Comparison of ENCODE assay signal across 1 cellular context in genomic region chr7:604038-604883, GRCh38.
TF ChIP-seq lines count a peak whose summit lies in the region.

No MANE protein-coding gene starts in this region.

TF ChIP-seq in GM12878, 131 proteins besides CTCF, POLR2A, EP300 and RAD21 (continued from another document):
- TF ChIP-seq RUNX3 (IDR thresholded peaks at IDR 0.05; ENCODE audit: low read length), result peak; percentile 59
- no peak for TF ChIP-seq SUPT20H (IDR thresholded peaks at IDR 0.05; ENCODE audit: borderline replicate concordance, control insufficient read depth, low read depth, low read length)
- no peak for TF ChIP-seq TCF7 (IDR thresholded peaks at IDR 0.05; ENCODE audit: borderline replicate concordance)
- TF ChIP-seq EED (IDR thresholded peaks at IDR 0.05; ENCODE audit: low read depth), result peak; percentile 31; the same call in 1 of the 2 replicates
- peak; percentile 94 for TF ChIP-seq RAD51 (IDR thresholded peaks at IDR 0.05)
- peak; percentile 24 for TF ChIP-seq BCL3 (IDR thresholded peaks at IDR 0.05; ENCODE audit: borderline replicate concordance, insufficient read depth, low read depth, low read length, poor library complexity, severe bottlenecking)
- TF ChIP-seq YBX1 (IDR thresholded peaks at IDR 0.05), result no peak
- TF ChIP-seq PAX5 (IDR thresholded peaks at IDR 0.05; ENCODE audit: borderline replicate concordance, low read depth, low read length), result 0 out of 2 replicates have a peak, but pooled peaks have one; percentile 36
- TF ChIP-seq CBFB (IDR thresholded peaks at IDR 0.05; ENCODE audit: low read depth), result peak; percentile 64; the same call in 1 of the 2 replicates
- peak; percentile 56; the same call in 1 of the 2 replicates for TF ChIP-seq ATF7 (IDR thresholded peaks at IDR 0.05; ENCODE audit: low read depth)
- TF ChIP-seq GABPA (IDR thresholded peaks at IDR 0.05; ENCODE audit: low read depth), result peak; percentile 84
- peak; percentile 70 for TF ChIP-seq SP1 (IDR thresholded peaks at IDR 0.05; ENCODE audit: low read depth, low read length)
- TF ChIP-seq MEF2A (IDR thresholded peaks at IDR 0.05; ENCODE audit: insufficient read depth, low read depth, low read length), result peak; percentile 75
- TF ChIP-seq POLR2AphosphoS5 (IDR thresholded peaks at IDR 0.05; ENCODE audit: low read length), result peak; percentile 90
- no peak for TF ChIP-seq KLF5 (IDR thresholded peaks at IDR 0.05; ENCODE audit: partially characterized antibody)
- TF ChIP-seq MLLT1 (IDR thresholded peaks at IDR 0.05), result 0 out of 2 replicates have a peak, but pooled peaks have one; percentile 55
- no peak for TF ChIP-seq STAT3 (IDR thresholded peaks at IDR 0.05; ENCODE audit: low read depth, low read length)
- TF ChIP-seq ZZZ3 (IDR thresholded peaks at IDR 0.05; ENCODE audit: control insufficient read depth, insufficient read length, low read depth), result no peak
- peak; percentile 80; the same call in 1 of the 2 replicates for TF ChIP-seq ATF3 (IDR thresholded peaks at IDR 0.05; ENCODE audit: borderline replicate concordance, extremely low read depth, low read depth, low read length)
- TF ChIP-seq BCL11A (IDR thresholded peaks at IDR 0.05; ENCODE audit: low read depth, low read length), result peak; percentile 7; the same call in 1 of the 2 replicates
- TF ChIP-seq ZNF24 (IDR thresholded peaks at IDR 0.05), result no peak
- peak; percentile 63; the same call in 1 of the 2 replicates for TF ChIP-seq DPF2 (IDR thresholded peaks at IDR 0.05)
- peak; percentile 84 for TF ChIP-seq MXI1 (IDR thresholded peaks at IDR 0.05; ENCODE audit: low read depth, low read length)
- TF ChIP-seq TBL1XR1 (IDR thresholded peaks at IDR 0.05; ENCODE audit: low read depth, low read length), result 0 out of 2 replicates have a peak, but pooled peaks have one; percentile 34
- TF ChIP-seq SRF (IDR thresholded peaks at IDR 0.05; ENCODE audit: low read depth in 2 of 2, low read length in 2 of 2), result 0 out of 4 replicates have a peak, but pooled peaks of 1 of the 2 experiments have one; percentile 6
- TF ChIP-seq JUNB (IDR thresholded peaks at IDR 0.05), result peak; percentile 44; the same call in 1 of the 2 replicates
- TF ChIP-seq HCFC1 (IDR thresholded peaks at IDR 0.05; ENCODE audit: low read length), result peak; percentile 35
- no peak for TF ChIP-seq CEBPB (IDR thresholded peaks at IDR 0.05; ENCODE audit: borderline replicate concordance in 1 of 2, low read depth in 2 of 2, low read length in 2 of 2)
- TF ChIP-seq, protein P1, sequence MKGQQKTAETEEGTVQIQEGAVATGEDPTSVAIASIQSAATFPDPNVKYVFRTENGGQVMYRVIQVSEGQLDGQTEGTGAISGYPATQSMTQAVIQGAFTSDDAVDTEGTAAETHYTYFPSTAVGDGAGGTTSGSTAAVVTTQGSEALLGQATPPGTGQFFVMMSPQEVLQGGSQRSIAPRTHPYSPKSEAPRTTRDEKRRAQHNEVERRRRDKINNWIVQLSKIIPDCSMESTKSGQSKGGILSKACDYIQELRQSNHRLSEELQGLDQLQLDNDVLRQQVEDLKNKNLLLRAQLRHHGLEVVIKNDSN (IDR thresholded peaks at IDR 0.05; ENCODE audit: borderline replicate concordance, extremely low read length, insufficient read depth, low read depth, low read length), result peak; percentile 93
- TF ChIP-seq, protein P2, sequence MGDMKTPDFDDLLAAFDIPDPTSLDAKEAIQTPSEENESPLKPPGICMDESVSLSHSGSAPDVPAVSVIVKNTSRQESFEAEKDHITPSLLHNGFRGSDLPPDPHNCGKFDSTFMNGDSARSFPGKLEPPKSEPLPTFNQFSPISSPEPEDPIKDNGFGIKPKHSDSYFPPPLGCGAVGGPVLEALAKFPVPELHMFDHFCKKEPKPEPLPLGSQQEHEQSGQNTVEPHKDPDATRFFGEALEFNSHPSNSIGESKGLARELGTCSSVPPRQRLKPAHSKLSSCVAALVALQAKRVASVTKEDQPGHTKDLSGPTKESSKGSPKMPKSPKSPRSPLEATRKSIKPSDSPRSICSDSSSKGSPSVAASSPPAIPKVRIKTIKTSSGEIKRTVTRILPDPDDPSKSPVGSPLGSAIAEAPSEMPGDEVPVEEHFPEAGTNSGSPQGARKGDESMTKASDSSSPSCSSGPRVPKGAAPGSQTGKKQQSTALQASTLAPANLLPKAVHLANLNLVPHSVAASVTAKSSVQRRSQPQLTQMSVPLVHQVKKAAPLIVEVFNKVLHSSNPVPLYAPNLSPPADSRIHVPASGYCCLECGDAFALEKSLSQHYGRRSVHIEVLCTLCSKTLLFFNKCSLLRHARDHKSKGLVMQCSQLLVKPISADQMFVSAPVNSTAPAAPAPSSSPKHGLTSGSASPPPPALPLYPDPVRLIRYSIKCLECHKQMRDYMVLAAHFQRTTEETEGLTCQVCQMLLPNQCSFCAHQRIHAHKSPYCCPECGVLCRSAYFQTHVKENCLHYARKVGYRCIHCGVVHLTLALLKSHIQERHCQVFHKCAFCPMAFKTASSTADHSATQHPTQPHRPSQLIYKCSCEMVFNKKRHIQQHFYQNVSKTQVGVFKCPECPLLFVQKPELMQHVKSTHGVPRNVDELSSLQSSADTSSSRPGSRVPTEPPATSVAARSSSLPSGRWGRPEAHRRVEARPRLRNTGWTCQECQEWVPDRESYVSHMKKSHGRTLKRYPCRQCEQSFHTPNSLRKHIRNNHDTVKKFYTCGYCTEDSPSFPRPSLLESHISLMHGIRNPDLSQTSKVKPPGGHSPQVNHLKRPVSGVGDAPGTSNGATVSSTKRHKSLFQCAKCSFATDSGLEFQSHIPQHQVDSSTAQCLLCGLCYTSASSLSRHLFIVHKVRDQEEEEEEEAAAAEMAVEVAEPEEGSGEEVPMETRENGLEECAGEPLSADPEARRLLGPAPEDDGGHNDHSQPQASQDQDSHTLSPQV (IDR thresholded peaks at IDR 0.05), result peak; percentile 64; the same call in 1 of the 2 replicates
- TF ChIP-seq HDAC2 (IDR thresholded peaks at IDR 0.05), result no peak
- TF ChIP-seq ZSCAN29 (IDR thresholded peaks at IDR 0.05), result no peak
- TF ChIP-seq EGR1 (IDR thresholded peaks at IDR 0.05; ENCODE audit: borderline replicate concordance in 1 of 2, low read depth in 2 of 2, low read length in 2 of 2), result peak in 1 of 2 experiments; percentile 55; a peak in 1 of 3 replicates
- TF ChIP-seq IRF4 (IDR thresholded peaks at IDR 0.05; ENCODE audit: low read depth, low read length), result no peak
- TF ChIP-seq IKZF2 (IDR thresholded peaks at IDR 0.05), result peak in 1 of 2 experiments; percentile 60; a peak in 2 of 4 replicates
- TF ChIP-seq E2F8 (IDR thresholded peaks at IDR 0.05; ENCODE audit: low read depth, partially characterized antibody), result peak; percentile 50
- TF ChIP-seq ETV6 (conservative IDR thresholded peaks at IDR 0.05 in 1 of 2, IDR thresholded peaks at IDR 0.05 in 1 of 2; ENCODE audit: borderline replicate concordance in 1 of 2, low read depth in 1 of 2), result peak in 1 of 2 experiments; percentile 73; a peak in 2 of 4 replicates
